In genomic region chr19:35757749-35758608, GRCh38 we compare ENCODE assay signal across 8 cellular contexts. TPM values are rescaled to one million over a fixed set of nuclear protein-coding genes. Genes with fewer than 3 reads are reported as not detected.
DNase-seq lines count a peak whose midpoint lies in the region; ATAC-seq and TF ChIP-seq lines count a peak whose summit lies in the region.

Gene PROSER3 (plus strand): TSS chr19:35758176. CDS start chr19:35758216, 40 bp downstream.

- TF ChIP-seq EP300 in SK-N-SH (IDR thresholded peaks at IDR 0.05; ENCODE audit: borderline replicate concordance in 1 of 2, low read depth in 1 of 2, low read length in 1 of 2) (no peak), suprapubic skin (IDR thresholded peaks at IDR 0.05) (no peak)

- no peaks in the 10 kb centered on the region for H3K9me2 ChIP-seq in SK-N-SH

- peak within 1 kb of the TSS; percentile 94 for H2AFZ ChIP-seq in SK-N-SH (ENCODE audit: low read depth)

- H4K20me1 ChIP-seq in SK-N-SH (ENCODE audit: insufficient read depth), result peaks cover 4% of the 10 kb centered on the region

- DNase-seq in GM04504 (ENCODE audit: low read depth) (peak; percentile 99), NCI-H1048 (lab: John Stamatoyannopoulos, UW) (peak; percentile 94), SK-N-SH (peak; percentile 97), germinal center (ENCODE audit: low spot score) (peak; percentile 99), non-pigmented ciliary epithelial cell (ENCODE audit: low read depth) (peak; percentile 100), suprapubic skin (ENCODE audit: low spot score in 2 of 2) (peak; percentile 99)
- peak; percentile 98 for DNase-seq in activated naive CD4-positive, alpha-beta T cell treated with anti-CD3 and anti-CD28 coated beads, Interleukin-2, amount 50 U/mL, for 16 hours

- peaks cover 10% of the 10 kb centered on the region for H3F3A ChIP-seq in SK-N-SH (replicated peaks; ENCODE audit: insufficient read depth)

- H3K4me1 ChIP-seq in SK-N-SH (ENCODE audit: control insufficient read depth in 1 of 2, insufficient read depth in 2 of 2, low read depth in 1 of 2, low read length in 1 of 2) (peaks cover 7 to 19% of the 10 kb centered on the region in 2 experiments; a peak in 3 of 4 replicates), suprapubic skin (peaks cover 50% of the 10 kb centered on the region)

- H3K9me3 ChIP-seq in SK-N-SH, result no peaks in the 10 kb centered on the region
- H3K9me3 ChIP-seq in suprapubic skin, result no peaks in the 10 kb centered on the region

- TF ChIP-seq POLR2A in suprapubic skin (IDR thresholded peaks at IDR 0.05), result peak in 1 of 2 donors; percentile 85

- H3K36me3 ChIP-seq in SK-N-SH (replicated peaks in 1 of 2; ENCODE audit: control insufficient read depth in 1 of 2, insufficient read depth in 2 of 2, low read length in 1 of 2) (peaks cover 15 to 33% of the 10 kb centered on the region in 2 experiments), suprapubic skin (peaks cover 22% of the 10 kb centered on the region)

- TF ChIP-seq RAD21 in SK-N-SH (IDR thresholded peaks at IDR 0.05; ENCODE audit: low read length), result no peak

- peak within 1 kb of the TSS; percentile 95 for H3K4me2 ChIP-seq in SK-N-SH

- peak; percentile 95 for ATAC-seq in HG02571 (IDR thresholded peaks at IDR 0.05; ENCODE audit: unreplicated experiment)

- H3K27ac ChIP-seq in SK-N-SH (ENCODE audit: low read depth in 2 of 2, low read length in 1 of 2), result peak within 1 kb of the TSS; percentile 95 to 98
- H3K27ac ChIP-seq in suprapubic skin, result peak within 1 kb of the TSS; percentile 98

- WGBS in SK-N-SH (ENCODE audit: low lambda C conversion rate), result 0% methylated on average over 41 of the region's 53 CpGs
- WGBS in suprapubic skin, result under 1% methylated on average over 20 of the region's 53 CpGs

- POLR2A ChIA-PET in SK-N-SH (lab: Yijun Ruan, JAX), result interaction anchor here (0.8 to 1.7 kb wide), 6 partner anchors 9 to 112 kb away, joined by 3 to 11 read pairs (median 4); partner anchors contain the start of genes LIN37, PSENEN and U2AF1L4

- peak within 1 kb of the TSS; percentile 100 for H3K9ac ChIP-seq in SK-N-SH

- H3K27me3 ChIP-seq in SK-N-SH (ENCODE audit: insufficient read depth) (no peaks in the 10 kb centered on the region), suprapubic skin (no peaks in the 10 kb centered on the region)

- peaks cover 27% of the 10 kb centered on the region for H3K79me2 ChIP-seq in SK-N-SH (ENCODE audit: insufficient read depth)

- H3K4me3 ChIP-seq in SK-N-SH (ENCODE audit: low read depth in 2 of 2, low read length in 1 of 2) (peak within 1 kb of the TSS; percentile 87 to 99), suprapubic skin (peak within 1 kb of the TSS; percentile 94)

- CTCF ChIA-PET in SK-N-SH (lab: Yijun Ruan, JAX), result interaction anchor here (1.5 kb wide), 1 partner anchor 13 kb away, joined by 5 read pairs; the partner anchor contains the start of genes PSENEN and U2AF1L4

- no peak for TF ChIP-seq CTCF in SK-N-SH (IDR thresholded peaks at IDR 0.05)
- TF ChIP-seq CTCF in suprapubic skin (IDR thresholded peaks at IDR 0.05), result no peak

TF ChIP-seq in SK-N-SH, 30 proteins besides CTCF, POLR2A, EP300 and RAD21:
- TF ChIP-seq MAX (IDR thresholded peaks at IDR 0.05; ENCODE audit: low read depth) (0 out of 2 replicates have a peak, but pooled peaks have one; percentile 9), CHD2 (IDR thresholded peaks at IDR 0.05; ENCODE audit: low read length, partially characterized antibody) (peak; percentile 96), YY1 (IDR thresholded peaks at IDR 0.05; ENCODE audit: low read depth) (peak; percentile 80), ZBTB33 (IDR thresholded peaks at IDR 0.05; ENCODE audit: borderline replicate concordance, low read depth) (peak; percentile 93), TEAD4 (IDR thresholded peaks at IDR 0.05; ENCODE audit: borderline replicate concordance, insufficient read depth) (no peak), TAF1 (IDR thresholded peaks at IDR 0.05; ENCODE audit: borderline replicate concordance, low read depth, low read length) (peak; percentile 41; the same call in 1 of the 2 replicates), MEF2A (IDR thresholded peaks at IDR 0.05; ENCODE audit: borderline replicate concordance, low read depth) (no peak), PBX3 (IDR thresholded peaks at IDR 0.05) (peak; percentile 99), RCOR1 (IDR thresholded peaks at IDR 0.05; ENCODE audit: low read length) (no peak; the same call in 1 of the 2 replicates), POLR2AphosphoS5 (IDR thresholded peaks at IDR 0.05; ENCODE audit: low read depth, low read length) (peak; percentile 2), FOSL2 (IDR thresholded peaks at IDR 0.05; ENCODE audit: borderline replicate concordance, low read depth) (no peak), SMC3 (IDR thresholded peaks at IDR 0.05; ENCODE audit: low read depth, low read length) (no peak), RFX5 (IDR thresholded peaks at IDR 0.05; ENCODE audit: low read length) (peak; percentile 63; the same call in 1 of the 2 replicates), ELF1 (IDR thresholded peaks at IDR 0.05) (peak; percentile 64; the same call in 1 of the 2 replicates), GABPA (IDR thresholded peaks at IDR 0.05; ENCODE audit: low read depth) (peak; percentile 59), MXI1 (IDR thresholded peaks at IDR 0.05; ENCODE audit: low read depth, low read length) (peak; percentile 67; the same call in 1 of the 2 replicates), FOXM1 (IDR thresholded peaks at IDR 0.05; ENCODE audit: low read depth) (peak; percentile 68; the same call in 1 of the 2 replicates), IRF3 (IDR thresholded peaks at IDR 0.05; ENCODE audit: low read depth, low read length) (peak; percentile 97)

RNA-seq across cellular contexts. Expression of gene PROSER3, which starts in this region (rescaled TPM):
- 12.3 and 12.5 TPM in 2 replicates for polyA plus RNA-seq in SK-N-SH (2012; rRNA removed)
- polyA plus RNA-seq in SK-N-SH (2012; cell fraction: cytosol; rRNA removed), result 6.8 and 8.8 TPM in 2 replicates
- 76.0 and 114 TPM in 2 replicates for polyA plus RNA-seq in SK-N-SH (2012; cell fraction: nucleus; rRNA removed)
- 10 to 100 TPM in 3 of 4 donors, 1 to 10 TPM in 1; 9.6 to 23.8 (median 17.1) TPM for total RNA-seq in suprapubic skin

Comparison
In these comparisons a context has a peak if more than half of its experiments do, and no peak if none do; other contexts are left out.
1. Peak in every context shown above with its lines: DNase-seq, ATAC-seq, H3K4me3 ChIP-seq and H3K27ac ChIP-seq.